ENCODE assay signal across 9 cellular contexts in the genomic region with DNA sequence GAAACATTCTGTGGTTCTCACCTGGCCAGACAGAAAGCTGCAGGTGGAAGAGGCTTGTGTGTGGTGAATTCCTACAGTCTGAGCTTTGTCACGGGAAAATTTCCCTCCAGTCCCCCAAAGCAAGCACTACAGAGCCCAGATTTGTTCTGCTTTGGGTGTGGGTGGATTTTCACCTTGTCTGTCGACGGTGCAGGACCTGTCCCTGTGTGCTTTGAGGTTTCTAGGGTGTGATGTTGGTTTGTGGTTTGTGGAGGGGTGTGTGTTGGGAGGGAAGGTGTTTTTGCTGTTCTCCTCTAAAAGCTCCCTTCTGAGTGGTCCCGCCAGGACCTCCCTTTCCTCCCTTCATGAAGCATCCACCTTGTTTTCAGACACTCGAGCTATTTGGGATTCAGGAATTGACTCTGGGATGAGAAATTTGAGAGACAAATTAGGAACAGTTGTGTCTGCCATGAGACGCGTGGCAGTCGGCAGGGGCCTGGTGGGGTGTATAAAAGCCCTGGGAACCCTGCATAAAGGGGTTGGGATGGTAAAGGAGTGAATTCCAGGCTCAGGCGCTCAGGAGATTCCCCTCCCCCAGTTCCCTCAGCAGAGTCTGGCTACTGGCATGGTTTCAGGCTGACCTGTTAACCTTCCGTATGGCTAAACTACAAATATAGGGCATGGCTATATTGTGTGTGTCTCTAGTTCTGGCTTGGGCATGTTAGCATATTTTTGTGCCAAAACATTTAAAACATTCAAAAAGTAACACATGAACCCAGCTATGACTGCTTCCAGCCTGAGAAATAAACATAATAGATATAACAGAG.
DNase-seq lines count a peak whose midpoint lies in the region; ATAC-seq and TF ChIP-seq lines count a peak whose summit lies in the region.
"Had no signal": no experiment of that assay in that cellular context is flagged by ENCODE, and none has a peak within 500 bp of the region (broad histone marks: within the 10 kb centered on the region; RNA-seq: fewer than 3 reads in every experiment).

No MANE protein-coding gene starts in this region.

- H3K4me1 ChIP-seq in right cardiac atrium (ENCODE audit: control insufficient read depth, insufficient read depth, low read length) = peaks cover 13% of the 10 kb centered on the region
- peaks cover 71 to 92% of the 10 kb centered on the region in 2 donors for H3K4me1 ChIP-seq in thyroid gland

- H3K36me3 ChIP-seq in thyroid gland = no peaks in the 10 kb centered on the region

- H3K9me3 Mint-ChIP-seq in activated CD4-positive, alpha-beta memory T cell treated with anti-CD3 and anti-CD28 coated beads, Interleukin-2, amount 10 ng/mL, durations not matched to agents 7 days and 5 days = peaks cover 5% of the 10 kb centered on the region

- DNase-seq in activated T-cell treated with anti-CD3 and anti-CD28 coated beads for 24 hours (ENCODE audit: low read depth) = peak; percentile 32
- no peak for DNase-seq in activated T-cell treated with anti-CD3 and anti-CD28 coated beads for 4 hours
- DNase-seq in activated CD4-positive, alpha-beta memory T cell treated with anti-CD3 and anti-CD28 coated beads, Interleukin-2, amount 10 ng/mL, durations not matched to agents 7 days and 5 days = peak; percentile 70
- peak in 1 of 3 donors; percentile 25 for DNase-seq in right cardiac atrium
- no peak for DNase-seq in thyroid gland
- no peak for DNase-seq in NCI-H345 (lab: John Stamatoyannopoulos, UW)
- DNase-seq in Ammon's horn (ENCODE audit: low spot score) = no peak

- POLR2A ChIA-PET in activated CD4-positive, alpha-beta memory T cell treated with anti-CD3 and anti-CD28 coated beads, Interleukin-2, amount 10 ng/mL, durations not matched to agents 7 days and 5 days (lab: Charles Lee) = interaction anchor here (0.7 to 5.9 kb wide), 12 partner anchors 8 to 649 kb away, joined by 3 to 42 read pairs (median 5); no protein-coding TSS in a partner anchor

- no peaks in the 10 kb centered on the region for H3K27me3 Mint-ChIP-seq in activated CD4-positive, alpha-beta memory T cell treated with anti-CD3 and anti-CD28 coated beads, Interleukin-2, amount 10 ng/mL, durations not matched to agents 7 days and 5 days

- peak overlapping the region; percentile 76 for H3K4me3 Mint-ChIP-seq in activated CD4-positive, alpha-beta memory T cell treated with anti-CD3 and anti-CD28 coated beads, Interleukin-2, amount 10 ng/mL, durations not matched to agents 7 days and 5 days

- peaks cover 56% of the 10 kb centered on the region for H3K36me3 Mint-ChIP-seq in activated CD4-positive, alpha-beta memory T cell treated with anti-CD3 and anti-CD28 coated beads, Interleukin-2, amount 10 ng/mL, durations not matched to agents 7 days and 5 days (ENCODE audit: low read depth)

- intact Hi-C loops in right cardiac atrium (cut with DNase I) (no loop called here), thyroid gland (cut with DNase I) (no loop called here)

- H3K27me3 ChIP-seq in right cardiac atrium (ENCODE audit: control insufficient read depth, insufficient read depth) = no peaks in the 10 kb centered on the region
- H3K27me3 ChIP-seq in thyroid gland = no peaks in the 10 kb centered on the region

- CTCF ChIA-PET in activated CD4-positive, alpha-beta memory T cell treated with anti-CD3 and anti-CD28 coated beads, Interleukin-2, amount 10 ng/mL, durations not matched to agents 7 days and 5 days (lab: Charles Lee) = interaction anchor here (0.8 to 3.0 kb wide), 7 partner anchors 10 to 66 kb away, joined by 4 to 31 read pairs (median 7); no protein-coding TSS in a partner anchor

- peak overlapping the region; percentile 52 for H3K4me3 ChIP-seq in right cardiac atrium (ENCODE audit: low read length)
- H3K4me3 ChIP-seq in thyroid gland (replicated peaks in 1 of 3) = no peak overlapping the region
- H3K4me3 ChIP-seq: SK-N-MC had no signal

- H3K27ac Mint-ChIP-seq in activated CD4-positive, alpha-beta memory T cell treated with anti-CD3 and anti-CD28 coated beads, Interleukin-2, amount 10 ng/mL, durations not matched to agents 7 days and 5 days = peak overlapping the region; percentile 99

- 42% methylated on average over 10 of the region's 10 CpGs for WGBS in right cardiac atrium
- 73 to 81% methylated on average over 10 of the region's 10 CpGs for WGBS in thyroid gland, 2 donors

- ATAC-seq in right cardiac atrium = no peak
- no peak for ATAC-seq in HG02973 (IDR thresholded peaks at IDR 0.05; ENCODE audit: unreplicated experiment)

- H3K4me1 Mint-ChIP-seq in activated CD4-positive, alpha-beta memory T cell treated with anti-CD3 and anti-CD28 coated beads, Interleukin-2, amount 10 ng/mL, durations not matched to agents 7 days and 5 days = peaks cover 95% of the 10 kb centered on the region

- TF ChIP-seq CTCF in thyroid gland (IDR thresholded peaks at IDR 0.05) = no peak

- no peak for TF ChIP-seq POLR2A in thyroid gland (IDR thresholded peaks at IDR 0.05)

- H3K9me3 ChIP-seq in right cardiac atrium (ENCODE audit: control insufficient read depth, low read length) (no peaks in the 10 kb centered on the region), thyroid gland (no peaks in the 10 kb centered on the region)

- H3K27ac ChIP-seq in right cardiac atrium (ENCODE audit: low read length) (peak overlapping the region; percentile 94), thyroid gland (peak overlapping the region; percentile 41 to 96 (median 95))
- H3K27ac ChIP-seq: SK-N-MC had no signal

Comparison
In these comparisons a context has a peak if more than half of its experiments do, and no peak if none do; other contexts are left out.
1. DNase-seq: peak in activated T-cell treated with anti-CD3 and anti-CD28 coated beads for 24 hours (single experiment) and activated CD4-positive, alpha-beta memory T cell treated with anti-CD3 and anti-CD28 coated beads, Interleukin-2, amount 10 ng/mL, durations not matched to agents 7 days and 5 days (single experiment); none in activated T-cell treated with anti-CD3 and anti-CD28 coated beads for 4 hours (single experiment), thyroid gland (0 of 2), NCI-H345 (single experiment) and Ammon's horn (single experiment).